2 cellular contexts compared by ENCODE assay signal in genomic region chr1:229759037-229759435, GRCh38.
A peak's percentile ranks its signal among the peaks of the same experiment; 100 is the strongest.
TF ChIP-seq lines count a peak whose summit lies in the region.

No MANE protein-coding gene starts in this region.

TF ChIP-seq in IMR-90, 13 proteins besides CTCF, POLR2A, EP300 and RAD21:
- TF ChIP-seq MXI1 (IDR thresholded peaks at IDR 0.05; ENCODE audit: borderline replicate concordance, low read depth, low read length) (no peak), ELK1 (IDR thresholded peaks at IDR 0.05; ENCODE audit: borderline replicate concordance, low read depth, low read length) (no peak), BHLHE40 (IDR thresholded peaks at IDR 0.05; ENCODE audit: low read depth, low read length) (no peak), MAFK (IDR thresholded peaks at IDR 0.05; ENCODE audit: low read depth, low read length) (no peak), CEBPB (IDR thresholded peaks at IDR 0.05; ENCODE audit: low read depth, low read length) (no peak), CHD1 (IDR thresholded peaks at IDR 0.05; ENCODE audit: low read depth, low read length) (no peak), USF2 (IDR thresholded peaks at IDR 0.05; ENCODE audit: low read depth, low read length) (no peak), MAZ (IDR thresholded peaks at IDR 0.05; ENCODE audit: borderline replicate concordance, low read depth, low read length) (no peak), NFE2L2 (IDR thresholded peaks at IDR 0.05; ENCODE audit: low read depth, low read length) (no peak), RFX5 (IDR thresholded peaks at IDR 0.05; ENCODE audit: low read depth, low read length) (no peak)

TF ChIP-seq in K562, 482 proteins besides CTCF, POLR2A, EP300 and RAD21 (continues in another document):
- TF ChIP-seq ZNF518B (CRISPR knock-in tag; IDR thresholded peaks at IDR 0.05) (no peak), ZSCAN32 (CRISPR knock-in tag; IDR thresholded peaks at IDR 0.05) (no peak), NCOA6 (IDR thresholded peaks at IDR 0.05) (no peak), KLF16 (IDR thresholded peaks at IDR 0.05) (no peak), MBD2 (IDR thresholded peaks at IDR 0.05; ENCODE audit: borderline replicate concordance, low read depth) (no peak), HDAC3 (IDR thresholded peaks at IDR 0.05; ENCODE audit: borderline replicate concordance, partially characterized antibody) (no peak), NR4A1 (CRISPR knock-in tag; IDR thresholded peaks at IDR 0.05) (no peak), NR4A1 (tag; IDR thresholded peaks at IDR 0.05) (no peak), THAP12 (CRISPR knock-in tag; IDR thresholded peaks at IDR 0.05) (no peak), SMAD3 (CRISPR knock-in tag; conservative IDR thresholded peaks at IDR 0.05) (no peak), TRIM28 (IDR thresholded peaks at IDR 0.05) (no peak), RCOR1 (IDR thresholded peaks at IDR 0.05; ENCODE audit: borderline replicate concordance in 1 of 2, low read depth in 2 of 2, low read length in 2 of 2) (no peak), HNRNPL (IDR thresholded peaks at IDR 0.05; ENCODE audit: low read depth, low read length) (no peak), STAT5A (IDR thresholded peaks at IDR 0.05; ENCODE audit: borderline replicate concordance, low read length) (no peak), STAT6 (CRISPR knock-in tag; IDR thresholded peaks at IDR 0.05) (no peak), SIN3A (IDR thresholded peaks at IDR 0.05; ENCODE audit: borderline replicate concordance in 2 of 2, control insufficient read depth in 1 of 2, low read depth in 2 of 2, low read length in 2 of 2) (no peak), ZNF316 (IDR thresholded peaks at IDR 0.05) (peak; percentile 46; the same call in 1 of the 2 replicates), SMARCA4 (IDR thresholded peaks at IDR 0.05) (no peak), NFE2 (IDR thresholded peaks at IDR 0.05; ENCODE audit: low read depth) (peak; percentile 46), IRF1 (CRISPR knock-in tag; IDR thresholded peaks at IDR 0.05; ENCODE audit: borderline replicate concordance) (no peak), ID3 (CRISPR knock-in tag; IDR thresholded peaks at IDR 0.05) (no peak), ID3 (tag; IDR thresholded peaks at IDR 0.05) (no peak), CBX2 (IDR thresholded peaks at IDR 0.05; ENCODE audit: insufficient read depth, low read length, poor library complexity, severe bottlenecking) (no peak), ATF6 (CRISPR knock-in tag; IDR thresholded peaks at IDR 0.05) (no peak), MNT (conservative IDR thresholded peaks at IDR 0.05) (no peak), AFF4 (CRISPR knock-in tag; IDR thresholded peaks at IDR 0.05) (no peak), GABPA (tag; conservative IDR thresholded peaks at IDR 0.05; ENCODE audit: low read depth) (no peak), ZNF511 (CRISPR knock-in tag; IDR thresholded peaks at IDR 0.05) (no peak), ZBTB43 (CRISPR knock-in tag; IDR thresholded peaks at IDR 0.05) (no peak), ZNF133 (CRISPR knock-in tag; IDR thresholded peaks at IDR 0.05) (no peak), KLF10 (CRISPR knock-in tag; IDR thresholded peaks at IDR 0.05) (no peak), ZNF143 (CRISPR knock-in tag; IDR thresholded peaks at IDR 0.05) (no peak), ZNF655 (CRISPR knock-in tag; IDR thresholded peaks at IDR 0.05) (no peak), FOXJ3 (CRISPR knock-in tag; IDR thresholded peaks at IDR 0.05) (no peak), TCF3 (CRISPR knock-in tag; IDR thresholded peaks at IDR 0.05) (no peak), C11orf30 (IDR thresholded peaks at IDR 0.05; ENCODE audit: low read depth) (peak; percentile 43)
